In the genomic region with DNA sequence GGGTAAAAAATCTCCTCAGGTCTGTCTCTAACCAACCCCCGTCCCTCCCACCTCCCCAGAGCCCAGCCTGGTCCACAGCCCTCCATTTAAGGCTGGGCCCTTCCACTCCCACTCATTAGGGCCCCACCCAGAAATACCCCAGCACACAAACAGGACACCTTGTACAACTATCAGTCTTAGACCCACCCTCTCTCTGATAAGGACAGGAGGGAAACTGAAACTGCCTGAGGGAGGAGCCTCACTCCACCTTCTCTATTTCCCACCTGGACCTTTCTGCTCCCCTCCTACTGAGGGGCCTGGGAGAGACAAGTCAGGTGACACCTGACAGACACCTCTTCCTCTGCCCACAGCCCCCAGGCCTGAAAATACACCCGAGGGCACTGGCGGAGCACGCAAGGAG, we compare ENCODE assay signal across 8 cellular contexts.
DNase-seq lines count a peak whose midpoint lies in the region; ATAC-seq, FAIRE-seq and TF ChIP-seq lines count a peak whose summit lies in the region.

No MANE protein-coding gene starts in this region.

- intact Hi-C loops in activated T-helper 1 cell treated with anti-CD3 and anti-CD28 coated beads, Interleukin-12 subunit alpha, Interleukin-12 subunit beta, Interleukin-2, Interleukin-4 antibody, amounts not matched to agents 30 ng/mL and 10 ng/mL and 1 ng/mL, durations not matched to agents 14 hours and 24 hours and 36 hours (cut with micrococcal nuclease), result loop anchor here (5.0 kb wide), 1 partner anchor 102 kb away; no protein-coding TSS in a partner anchor
- intact Hi-C loops in natural killer cell (cut with micrococcal nuclease), result no loop called here

- H3K9me3 Mint-ChIP-seq in activated T-helper 1 cell treated with anti-CD3 and anti-CD28 coated beads, Interleukin-12 subunit alpha, Interleukin-12 subunit beta, Interleukin-2, Interleukin-4 antibody, amounts not matched to agents 30 ng/mL and 10 ng/mL and 1 ng/mL, durations not matched to agents 14 hours and 24 hours and 36 hours, result no peaks in the 10 kb centered on the region
- H3K9me3 Mint-ChIP-seq in nephron progenitor cell (no peaks in the 10 kb centered on the region), natural killer cell (no peaks in the 10 kb centered on the region)

- DNase-seq in activated T-helper 1 cell treated with anti-CD3 and anti-CD28 coated beads, Interleukin-12 subunit alpha, Interleukin-12 subunit beta, Interleukin-2, Interleukin-4 antibody, amounts not matched to agents 30 ng/mL and 10 ng/mL and 1 ng/mL, durations not matched to agents 14 hours and 24 hours and 36 hours (ENCODE audit: low spot score), result no peak
- DNase-seq in nephron progenitor cell (no peak), frontal cortex (ENCODE audit: low spot score in 2 of 2) (no peak), natural killer cell (no peak), cortex of kidney (lab: John Stamatoyannopoulos, UW) (no peak)

- no peak for TF ChIP-seq CTCF in nephron progenitor cell (IDR thresholded peaks at IDR 0.05)
- no peak for TF ChIP-seq CTCF in natural killer cell (IDR thresholded peaks at IDR 0.05)

- H3K27ac Mint-ChIP-seq in activated T-helper 1 cell treated with anti-CD3 and anti-CD28 coated beads, Interleukin-12 subunit alpha, Interleukin-12 subunit beta, Interleukin-2, Interleukin-4 antibody, amounts not matched to agents 30 ng/mL and 10 ng/mL and 1 ng/mL, durations not matched to agents 14 hours and 24 hours and 36 hours, result no peak overlapping the region
- H3K27ac Mint-ChIP-seq in nephron progenitor cell (no peak overlapping the region), natural killer cell (no peak overlapping the region)

- FAIRE-seq in frontal cortex (lab: Jason Lieb, UNC), result no peak

- peak overlapping the region; percentile 71 for H3K4me3 Mint-ChIP-seq in activated T-helper 1 cell treated with anti-CD3 and anti-CD28 coated beads, Interleukin-12 subunit alpha, Interleukin-12 subunit beta, Interleukin-2, Interleukin-4 antibody, amounts not matched to agents 30 ng/mL and 10 ng/mL and 1 ng/mL, durations not matched to agents 14 hours and 24 hours and 36 hours
- peak overlapping the region; percentile 79 for H3K4me3 Mint-ChIP-seq in nephron progenitor cell
- H3K4me3 Mint-ChIP-seq in natural killer cell, result no peak overlapping the region

- H3K36me3 Mint-ChIP-seq in activated T-helper 1 cell treated with anti-CD3 and anti-CD28 coated beads, Interleukin-12 subunit alpha, Interleukin-12 subunit beta, Interleukin-2, Interleukin-4 antibody, amounts not matched to agents 30 ng/mL and 10 ng/mL and 1 ng/mL, durations not matched to agents 14 hours and 24 hours and 36 hours (ENCODE audit: low read depth), result peaks cover 2% of the 10 kb centered on the region
- H3K36me3 Mint-ChIP-seq in nephron progenitor cell (ENCODE audit: low read depth) (no peaks in the 10 kb centered on the region), natural killer cell (no peaks in the 10 kb centered on the region)

- ATAC-seq in GM18870 (IDR thresholded peaks at IDR 0.05; ENCODE audit: unreplicated experiment) (peak; percentile 41), HG02763 (IDR thresholded peaks at IDR 0.05; ENCODE audit: unreplicated experiment) (peak; percentile 33), HG03521 (IDR thresholded peaks at IDR 0.05; ENCODE audit: unreplicated experiment) (no peak), natural killer cell (no peak)

- H3K27me3 Mint-ChIP-seq in activated T-helper 1 cell treated with anti-CD3 and anti-CD28 coated beads, Interleukin-12 subunit alpha, Interleukin-12 subunit beta, Interleukin-2, Interleukin-4 antibody, amounts not matched to agents 30 ng/mL and 10 ng/mL and 1 ng/mL, durations not matched to agents 14 hours and 24 hours and 36 hours (ENCODE audit: insufficient read depth), result peaks cover 63% of the 10 kb centered on the region
- H3K27me3 Mint-ChIP-seq in nephron progenitor cell (ENCODE audit: low read depth, poor library complexity) (peaks cover 94% of the 10 kb centered on the region), natural killer cell (ENCODE audit: low read depth in 2 of 2) (peaks cover 24 to 40% of the 10 kb centered on the region in 2 donors)

- peaks cover 6% of the 10 kb centered on the region for H3K4me1 Mint-ChIP-seq in activated T-helper 1 cell treated with anti-CD3 and anti-CD28 coated beads, Interleukin-12 subunit alpha, Interleukin-12 subunit beta, Interleukin-2, Interleukin-4 antibody, amounts not matched to agents 30 ng/mL and 10 ng/mL and 1 ng/mL, durations not matched to agents 14 hours and 24 hours and 36 hours (ENCODE audit: low read depth)
- peaks cover 15% of the 10 kb centered on the region for H3K4me1 Mint-ChIP-seq in nephron progenitor cell
- H3K4me1 Mint-ChIP-seq in natural killer cell, result no peaks in the 10 kb centered on the region

Comparison
In these comparisons a context has a peak if more than half of its experiments do, and no peak if none do; other contexts are left out.
1. ATAC-seq: peak in GM18870 (single experiment) and HG02763 (single experiment); none in HG03521 (single experiment) and natural killer cell (0 of 3).